In the genomic region with DNA sequence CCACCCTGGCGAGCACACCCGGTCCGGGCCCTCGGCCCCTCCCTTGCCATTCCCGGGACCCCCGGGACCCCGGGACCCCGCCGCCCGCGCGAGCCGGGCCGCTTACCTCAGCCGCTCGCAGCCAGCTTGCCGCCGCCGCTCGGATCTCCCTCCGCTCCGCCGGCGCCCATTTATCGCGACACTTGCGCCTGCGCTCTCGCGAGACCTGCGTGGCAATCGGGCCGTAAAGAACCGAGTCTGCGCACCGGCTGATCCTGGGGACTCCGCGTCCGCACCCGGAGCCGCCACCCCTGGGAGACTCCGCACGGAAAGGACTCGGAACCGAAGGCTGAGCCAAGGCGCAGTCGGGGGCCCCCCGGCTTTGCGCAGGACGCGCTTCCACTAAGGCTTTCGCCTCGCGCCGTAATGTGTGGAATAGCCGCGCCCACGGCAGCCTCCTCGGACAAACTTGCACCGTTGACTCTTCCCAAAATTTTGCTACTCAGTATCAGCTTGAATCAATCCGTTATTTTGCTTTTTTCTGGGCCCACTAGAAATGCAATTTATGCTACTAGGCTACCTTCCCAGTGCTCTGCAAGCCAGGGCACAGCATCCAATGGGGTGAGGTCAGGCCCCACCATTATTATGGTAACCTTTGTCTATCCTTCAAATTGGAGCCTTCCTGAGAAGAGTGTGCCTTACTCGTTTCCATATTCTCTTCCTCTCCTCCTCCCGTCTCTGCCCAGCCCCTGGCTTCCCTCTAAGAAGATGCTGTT, we compare ENCODE assay signal across 8 cellular contexts. TPM values are rescaled to one million over a fixed set of nuclear protein-coding genes. Genes with fewer than 3 reads are reported as not detected.
DNase-seq lines count a peak whose midpoint lies in the region; ATAC-seq and TF ChIP-seq lines count a peak whose summit lies in the region.

A gene (minus strand): TSS at position 180 of the 755 bp plus-strand sequence. CDS start 2,812 bp downstream, outside the sequence.

- H3K27me3 ChIP-seq in mucosa of rectum (ENCODE audit: control insufficient read depth in 2 of 2, insufficient read depth in 2 of 2, low read length in 2 of 2) = no peaks in the 10 kb centered on the region

- H3K27ac ChIP-seq in mucosa of rectum (ENCODE audit: low read depth in 2 of 2, low read length in 2 of 2) = peak within 1 kb of the TSS in 1 of 2 donors; percentile 32

- H3K9me3 ChIP-seq in mucosa of rectum (ENCODE audit: control insufficient read depth in 2 of 2, low read length in 2 of 2) = no peaks in the 10 kb centered on the region

- DNase-seq in Caki2 (ENCODE audit: low read depth) (peak; percentile 84), HuH-7.5 (ENCODE audit: low spot score) (peak; percentile 94), OCI-M1 (lab: John Stamatoyannopoulos, UW) (peak; percentile 86), activated T-cell treated with anti-CD3 and anti-CD28 coated beads for 48 hours (ENCODE audit: low read depth) (peak; percentile 85), epithelial cell of proximal tubule (ENCODE audit: low read depth) (peak; percentile 23)
- DNase-seq in stimulated activated CD8-positive, alpha-beta memory T cell treated with anti-CD3 and anti-CD28 coated beads, Interleukin-4, amount 100 ng/mL, for 4 hours (ENCODE audit: low read depth in 2 of 2, low spot score in 1 of 2) = peak; percentile 65 to 66

- H3K4me3 ChIP-seq in epithelial cell of proximal tubule (ENCODE audit: low read depth, low read length) = peak within 1 kb of the TSS; percentile 88
- H3K4me3 ChIP-seq in mucosa of rectum (ENCODE audit: low read length in 2 of 2) = peak within 1 kb of the TSS; percentile 71 to 95

- peaks cover 11 to 18% of the 10 kb centered on the region in 2 donors for H3K4me1 ChIP-seq in mucosa of rectum (ENCODE audit: control insufficient read depth in 2 of 2, insufficient read depth in 2 of 2, low read length in 2 of 2)

- peak; percentile 72 for ATAC-seq in GM21423 (IDR thresholded peaks at IDR 0.05; ENCODE audit: unreplicated experiment)

- no peak for TF ChIP-seq CTCF in epithelial cell of proximal tubule (conservative IDR thresholded peaks at IDR 0.05; ENCODE audit: low read depth, low read length)

- peak within 1 kb of the TSS; percentile 57 to 78 for H3K9ac ChIP-seq in mucosa of rectum (ENCODE audit: low read depth in 1 of 2, low read length in 2 of 2)

- in situ Hi-C loops in Caki2 (cut with HindIII; ENCODE audit: low pct_unique_long_range_greater_than_20kb, low sequenced_read_pairs) = no loop called here

- H3K36me3 ChIP-seq in mucosa of rectum (ENCODE audit: control insufficient read depth in 2 of 2, insufficient read depth in 2 of 2, low read length in 2 of 2) = peaks cover 12 to 27% of the 10 kb centered on the region in 2 donors

RNA-seq across cellular contexts. Expression of the gene that starts here (rescaled TPM):
- total RNA-seq in Caki2 (2014; rRNA removed; shearing (Covaris generic); ENCODE audit: low replicate concordance) = 39.4 and 123 TPM in 2 replicates
- total RNA-seq in epithelial cell of proximal tubule = 73.8 and 83.4 TPM in 2 replicates

Comparison
In these comparisons a context has a peak if more than half of its experiments do, and no peak if none do; other contexts are left out.
1. DNase-seq: peak in every context shown above with its lines; median percentile 94 in HuH-7.5; 86 in OCI-M1; 85 in activated T-cell treated with anti-CD3 and anti-CD28 coated beads for 48 hours; 84 in Caki2; 66 in stimulated activated CD8-positive, alpha-beta memory T cell treated with anti-CD3 and anti-CD28 coated beads, Interleukin-4, amount 100 ng/mL, for 4 hours; 23 in epithelial cell of proximal tubule.